In genomic region chr19:32605544-32605943, GRCh38 we compare ENCODE assay signal across 27 cellular contexts.
"Had no signal": no experiment of that assay in that cellular context is flagged by ENCODE, and none has a peak within 500 bp of the region (broad histone marks: within the 10 kb centered on the region; RNA-seq: fewer than 3 reads in every experiment).

No MANE protein-coding gene starts in this region.

- H3K4me1 Mint-ChIP-seq: nephron; neural progenitor cell; stimulated activated effector memory CD8-positive, alpha-beta T cell treated with anti-CD3 and anti-CD28 coated beads, Interleukin-12 subunit alpha, Interleukin-12 subunit beta, amount 100 ng/mL, for 72 hours; stimulated activated naive B cell treated with anti-CD40 and anti-IgM and Interleukin-4, amounts not matched to agents 10 μg/mL and 1 μg/mL and 100 μg/mL, for 72 hours had no signal

- H3K27me3 Mint-ChIP-seq: stimulated activated naive B cell treated with anti-CD40 and anti-IgM and Interleukin-4, amounts not matched to agents 10 μg/mL and 1 μg/mL and 100 μg/mL, for 72 hours; stimulated activated naive CD8-positive, alpha-beta T cell treated with anti-CD3 and anti-CD28 coated beads, Interleukin-15, Interleukin-2, amounts not matched to agents 100 ng/mL and 50 ng/mL, for 24 hours had no signal

- ATAC-seq: natural killer cell; pancreas; right cardiac atrium; right lobe of liver; stimulated activated effector memory CD8-positive, alpha-beta T cell treated with anti-CD3 and anti-CD28 coated beads, Interleukin-12 subunit alpha, Interleukin-12 subunit beta, amount 100 ng/mL, for 72 hours; stimulated activated naive B cell treated with anti-CD40 and anti-IgM and Interleukin-4, amounts not matched to agents 10 μg/mL and 1 μg/mL and 100 μg/mL, for 72 hours had no signal

- H3K36me3 Mint-ChIP-seq: natural killer cell had no signal

- H3K27ac Mint-ChIP-seq: natural killer cell; nephron; neural progenitor cell; stimulated activated effector memory CD8-positive, alpha-beta T cell treated with anti-CD3 and anti-CD28 coated beads, Interleukin-12 subunit alpha, Interleukin-12 subunit beta, amount 100 ng/mL, for 72 hours; stimulated activated naive B cell treated with anti-CD40 and anti-IgM and Interleukin-4, amounts not matched to agents 10 μg/mL and 1 μg/mL and 100 μg/mL, for 72 hours; stimulated activated naive CD8-positive, alpha-beta T cell treated with anti-CD3 and anti-CD28 coated beads, Interleukin-15, Interleukin-2, amounts not matched to agents 100 ng/mL and 50 ng/mL, for 24 hours had no signal

- H3K4me3 Mint-ChIP-seq: natural killer cell; nephron; neural progenitor cell; stimulated activated effector memory CD8-positive, alpha-beta T cell treated with anti-CD3 and anti-CD28 coated beads, Interleukin-12 subunit alpha, Interleukin-12 subunit beta, amount 100 ng/mL, for 72 hours; stimulated activated naive B cell treated with anti-CD40 and anti-IgM and Interleukin-4, amounts not matched to agents 10 μg/mL and 1 μg/mL and 100 μg/mL, for 72 hours; stimulated activated naive CD8-positive, alpha-beta T cell treated with anti-CD3 and anti-CD28 coated beads, Interleukin-15, Interleukin-2, amounts not matched to agents 100 ng/mL and 50 ng/mL, for 24 hours had no signal

- H3K9me3 Mint-ChIP-seq: natural killer cell; nephron; stimulated activated effector memory CD8-positive, alpha-beta T cell treated with anti-CD3 and anti-CD28 coated beads, Interleukin-12 subunit alpha, Interleukin-12 subunit beta, amount 100 ng/mL, for 72 hours; stimulated activated naive B cell treated with anti-CD40 and anti-IgM and Interleukin-4, amounts not matched to agents 10 μg/mL and 1 μg/mL and 100 μg/mL, for 72 hours; stimulated activated naive CD8-positive, alpha-beta T cell treated with anti-CD3 and anti-CD28 coated beads, Interleukin-15, Interleukin-2, amounts not matched to agents 100 ng/mL and 50 ng/mL, for 24 hours had no signal

- DNase-seq: natural killer cell; nucleus accumbens; pancreas; retina; right cardiac atrium; sigmoid colon; small intestine; stimulated activated CD4-positive, alpha-beta T cell treated with anti-CD3 and anti-CD28 coated beads, Interleukin-15, amount 100 ng/mL, for 24 hours; stimulated activated CD4-positive, alpha-beta T cell treated with anti-CD3 and anti-CD28 coated beads, Interleukin-2, amount 100 ng/mL, for 24 hours; stimulated activated CD4-positive, alpha-beta T cell treated with anti-CD3 and anti-CD28 coated beads, Interleukin-2, amount 100 ng/mL, for 48 hours; stimulated activated CD4-positive, alpha-beta T cell treated with anti-CD3 and anti-CD28 coated beads, Interleukin-4, amount 100 ng/mL, for 24 hours; stimulated activated naive B cell treated with anti-CD40 and anti-IgM and Interleukin-4, amounts not matched to agents 10 μg/mL and 1 μg/mL and 100 μg/mL, for 72 hours; stimulated activated naive CD4-positive, alpha-beta T cell treated with Interleukin-2 at 50 U/mL for 16 hours; stomach; thyroid gland; trophoblast cell had no signal

- H3K9me3 ChIP-seq: neutrophil, pancreas, prostate gland, right lobe of liver, sigmoid colon, stomach, thoracic aorta, thyroid gland, tibial nerve, upper lobe of left lung, vagina had no signal
